29 cellular contexts compared by ENCODE assay signal in the genomic region with DNA sequence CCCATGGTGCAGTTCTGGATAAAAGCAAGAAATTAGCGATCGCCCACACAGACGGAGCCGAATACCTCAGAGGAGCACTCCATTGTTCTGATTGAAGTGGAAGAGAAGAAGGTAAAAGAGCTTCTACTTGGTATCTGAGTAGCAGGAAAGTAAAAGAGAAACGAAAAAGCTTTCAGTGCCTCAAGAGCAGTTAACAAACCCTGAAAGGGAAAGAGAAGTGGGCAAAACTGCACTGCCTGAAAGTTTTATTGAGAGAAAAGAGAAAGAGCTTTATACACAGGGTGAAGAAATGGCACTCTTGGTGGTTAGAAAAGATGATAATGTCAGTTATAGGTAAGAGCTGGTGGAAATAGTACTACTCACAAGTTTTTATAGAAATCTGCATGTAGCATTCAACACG.
"Had no signal": no experiment of that assay in that cellular context is flagged by ENCODE, and none has a peak within 500 bp of the region (broad histone marks: within the 10 kb centered on the region; RNA-seq: fewer than 3 reads in every experiment).

No MANE protein-coding gene starts in this region.

- H3K9me3 ChIP-seq: gastrocnemius medialis, right atrium auricular region, suprapubic skin, upper lobe of right lung, uterus had no signal

- H3K27ac Mint-ChIP-seq: endodermal cell; nephron; progenitor cell of endocrine pancreas; stimulated activated naive CD8-positive, alpha-beta T cell treated with anti-CD3 and anti-CD28 coated beads, Interleukin-15, amount 100 ng/mL, for 72 hours had no signal

- H3K27ac ChIP-seq: dorsolateral prefrontal cortex, epithelial cell of prostate, gastrocnemius medialis, parathyroid adenoma, right atrium auricular region, suprapubic skin, transverse colon, upper lobe of right lung, uterus had no signal

- H3K4me1 ChIP-seq: gastrocnemius medialis, parathyroid adenoma, right atrium auricular region, suprapubic skin, upper lobe of right lung, uterus had no signal

- H3K4me3 Mint-ChIP-seq: endodermal cell; naive thymus-derived CD4-positive, alpha-beta T cell; nephron; stimulated activated naive CD8-positive, alpha-beta T cell treated with anti-CD3 and anti-CD28 coated beads, Interleukin-15, amount 100 ng/mL, for 72 hours had no signal

- DNase-seq: dorsolateral prefrontal cortex; effector CD4-positive, alpha-beta T cell; endodermal cell; foreskin fibroblast; gastrocnemius medialis; kidney; mesendoderm; midbrain; naive thymus-derived CD4-positive, alpha-beta T cell; occipital lobe; stimulated activated CD4-positive, alpha-beta T cell treated with anti-CD3 and anti-CD28 coated beads, Interleukin-12 subunit alpha, Interleukin-12 subunit beta, amount 100 ng/mL, for 4 hours; stimulated activated CD4-positive, alpha-beta T cell treated with anti-CD3 and anti-CD28 coated beads, Interleukin-1b, Interleukin-23, amount 100 ng/mL, for 48 hours; stimulated activated CD4-positive, alpha-beta T cell treated with anti-CD3 and anti-CD28 coated beads, Interleukin-4, amount 100 ng/mL, for 1 hour; stimulated activated CD8-positive, alpha-beta memory T cell treated with anti-CD3 and anti-CD28 coated beads, Interleukin-4, amount 100 ng/mL, for 48 hours; stimulated activated naive CD4-positive, alpha-beta T cell; stimulated activated naive CD8-positive, alpha-beta T cell treated with anti-CD3 and anti-CD28 coated beads, Interleukin-15, amount 100 ng/mL, for 72 hours; transverse colon; upper lobe of right lung; uterus had no signal

- H3K79me2 ChIP-seq: parathyroid adenoma had no signal

- H3K4me1 Mint-ChIP-seq: endodermal cell, nephron had no signal

- H2AFZ ChIP-seq: parathyroid adenoma had no signal

- H3K4me2 ChIP-seq: smooth muscle cell had no signal

- ATAC-seq: esophagus mucosa; gastrocnemius medialis; left lobe of liver; naive thymus-derived CD4-positive, alpha-beta T cell; sciatic nerve; stimulated activated naive CD8-positive, alpha-beta T cell treated with anti-CD3 and anti-CD28 coated beads, Interleukin-15, amount 100 ng/mL, for 72 hours; upper lobe of right lung had no signal

- H3K36me3 ChIP-seq: gastrocnemius medialis, right atrium auricular region, suprapubic skin, transverse colon, upper lobe of right lung, uterus had no signal

- H3K36me3 Mint-ChIP-seq: naive thymus-derived CD4-positive, alpha-beta T cell had no signal

- H3K9ac ChIP-seq: parathyroid adenoma had no signal

- H3K4me3 ChIP-seq: dorsolateral prefrontal cortex, gastrocnemius medialis, right atrium auricular region, smooth muscle cell, suprapubic skin, transverse colon, upper lobe of right lung, uterus had no signal

- H3K27me3 ChIP-seq: gastrocnemius medialis, right atrium auricular region, transverse colon, upper lobe of right lung, uterus had no signal
